Comparison of ENCODE assay signal across 30 cellular contexts in the genomic region with DNA sequence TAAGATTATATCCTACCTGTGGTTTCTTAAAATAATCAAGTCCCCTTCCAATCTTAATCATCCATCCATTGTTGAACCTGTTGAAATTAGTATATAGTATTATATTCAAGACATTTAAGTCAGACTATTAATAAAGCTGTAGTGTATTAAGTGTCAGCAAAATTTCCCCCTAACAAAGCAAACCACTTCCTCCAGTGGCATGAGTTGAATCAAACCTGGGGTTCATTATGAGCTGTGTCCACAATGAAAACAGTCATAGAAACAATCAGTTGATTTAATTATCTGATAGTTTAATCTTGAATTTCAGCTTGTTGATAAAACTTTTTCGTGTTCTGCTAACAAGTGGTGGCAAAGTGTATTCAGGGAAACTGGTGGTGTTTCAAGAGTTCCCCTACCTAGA. TPM values are rescaled to one million over a fixed set of nuclear protein-coding genes. Genes with fewer than 3 reads are reported as not detected.
DNase-seq lines count a peak whose midpoint lies in the region; ATAC-seq and TF ChIP-seq lines count a peak whose summit lies in the region.
"Had no signal": no experiment of that assay in that cellular context is flagged by ENCODE, and none has a peak within 500 bp of the region (broad histone marks: within the 10 kb centered on the region; RNA-seq: fewer than 3 reads in every experiment).

No MANE protein-coding gene starts in this region.

- H3K4me1 ChIP-seq in CD4-positive, CD25-positive, alpha-beta regulatory T cell (ENCODE audit: control insufficient read depth, insufficient read depth, low read length, poor library complexity, severe bottlenecking) = no peaks in the 10 kb centered on the region
- no peaks in the 10 kb centered on the region for H3K4me1 ChIP-seq in CD8-positive, alpha-beta T cell (ENCODE audit: insufficient read depth, low read length)
- H3K4me1 ChIP-seq in Karpas-422 (ENCODE audit: low read length) (peaks cover 5% of the 10 kb centered on the region; the same call in 1 of the 2 replicates), foreskin keratinocyte (no peaks in the 10 kb centered on the region)
- H3K4me1 ChIP-seq: Caco-2, Peyer's patch, prostate gland had no signal

- intact Hi-C loops in CD8-positive, alpha-beta T cell (cut with DNase I, micrococcal nuclease) = no loop called here

- H3K4me3 ChIP-seq in CD4-positive, CD25-positive, alpha-beta regulatory T cell (ENCODE audit: low read depth, low read length) = no peak overlapping the region
- H3K4me3 ChIP-seq in CD8-positive, alpha-beta T cell (ENCODE audit: low read depth, low read length) = no peak overlapping the region
- no peak overlapping the region for H3K4me3 ChIP-seq in Karpas-422 (ENCODE audit: low read length)
- H3K4me3 ChIP-seq: hepatocyte, Peyer's patch, prostate gland had no signal

- TF ChIP-seq CTCF in CD8-positive, alpha-beta T cell (IDR thresholded peaks at IDR 0.05) = no peak
- no peak for TF ChIP-seq CTCF in foreskin keratinocyte (conservative IDR thresholded peaks at IDR 0.05)

- H3K4me1 Mint-ChIP-seq in CD4-positive, CD25-positive, alpha-beta regulatory T cell = peaks cover 6 to 30% (median 19%) of the 10 kb centered on the region in 4 donors
- peaks cover 18% of the 10 kb centered on the region for H3K4me1 Mint-ChIP-seq in CD8-positive, alpha-beta T cell (ENCODE audit: low read depth)
- peaks cover 6% of the 10 kb centered on the region for H3K4me1 Mint-ChIP-seq in central memory CD8-positive, alpha-beta T cell
- H3K4me1 Mint-ChIP-seq: mesothelial cell of epicardium had no signal

- ATAC-seq in CD4-positive, CD25-positive, alpha-beta regulatory T cell (ENCODE audit: low read depth in 2 of 2) = no peak
- ATAC-seq in CD8-positive, alpha-beta T cell = no peak
- ATAC-seq in central memory CD8-positive, alpha-beta T cell (replicated peaks; ENCODE audit: extremely low read depth, poor library complexity, severe bottlenecking) = no peak
- ATAC-seq in foreskin keratinocyte = no peak
- ATAC-seq: activated CD4-positive, alpha-beta T cell treated with anti-CD3 and anti-CD28 coated beads for 36 hours; activated naive CD4-positive, alpha-beta T cell treated with anti-CD3 and anti-CD28 coated beads, Interleukin-2, amount 50 U/mL, for 72 hours; HCT116; natural killer cell; sciatic nerve had no signal

- H3K36me3 Mint-ChIP-seq in CD4-positive, CD25-positive, alpha-beta regulatory T cell = peaks cover 22% of the 10 kb centered on the region
- H3K36me3 Mint-ChIP-seq in CD8-positive, alpha-beta T cell = peaks cover 77% of the 10 kb centered on the region
- peaks cover 46% of the 10 kb centered on the region for H3K36me3 Mint-ChIP-seq in central memory CD8-positive, alpha-beta T cell (ENCODE audit: insufficient read depth)
- H3K36me3 Mint-ChIP-seq: natural killer cell had no signal

- H3K9me2 ChIP-seq in Karpas-422 (replicated peaks; ENCODE audit: insufficient read depth, low read length) = no peaks in the 10 kb centered on the region

- no peaks in the 10 kb centered on the region for H4K20me1 ChIP-seq in Karpas-422 (ENCODE audit: insufficient read depth, low read depth, low read length)

- peak in 1 of 3 donors; percentile 34 for DNase-seq in CD4-positive, CD25-positive, alpha-beta regulatory T cell
- DNase-seq in CD8-positive, alpha-beta T cell = no peak
- no peak for DNase-seq in Karpas-422
- DNase-seq in central memory CD8-positive, alpha-beta T cell (ENCODE audit: low spot score in 2 of 2) = no peak
- no peak for DNase-seq in foreskin keratinocyte
- DNase-seq in GM19238 (ENCODE audit: insufficient read length, low spot score) = no peak
- DNase-seq in substantia nigra (lab: John Stamatoyannopoulos, UW) = no peak
- DNase-seq in H4 (ENCODE audit: low spot score) = no peak
- DNase-seq: activated CD4-positive, alpha-beta T cell treated with anti-CD3 and anti-CD28 coated beads for 36 hours; aorta; Caco-2; kidney glomerular epithelial cell; MV-4-11; natural killer cell; NCI-H146; NCI-H774; nucleus accumbens; Peyer's patch; SHP77 treated with DMSO at 0.1 percent for 48 hours; stimulated activated CD4-positive, alpha-beta T cell treated with anti-CD3 and anti-CD28 coated beads, Interleukin-2, amount 100 ng/mL, for 48 hours; trophoblast cell had no signal

- peak overlapping the region; percentile 7 for H3K27ac ChIP-seq in CD4-positive, CD25-positive, alpha-beta regulatory T cell (ENCODE audit: insufficient read depth, low read length, poor library complexity, severe bottlenecking)
- no peak overlapping the region for H3K27ac ChIP-seq in CD8-positive, alpha-beta T cell (ENCODE audit: low read depth, low read length)
- 0 out of 2 replicates have a peak overlapping the region, but pooled peaks have one; percentile 13 for H3K27ac ChIP-seq in Karpas-422 (ENCODE audit: low read length)
- H3K27ac ChIP-seq in foreskin keratinocyte = no peak overlapping the region
- H3K27ac ChIP-seq in substantia nigra (ENCODE audit: low read depth, low read length, poor library complexity, severe bottlenecking) = no peak overlapping the region
- H3K27ac ChIP-seq: hepatocyte, Peyer's patch, prostate gland had no signal

- no peak overlapping the region for H3K9ac ChIP-seq in Karpas-422 (ENCODE audit: low read length)

- H3K79me2 ChIP-seq in Karpas-422 (ENCODE audit: low read length) = peaks cover 25% of the 10 kb centered on the region
- H3K79me2 ChIP-seq: hepatocyte had no signal

- POLR2A ChIA-PET in CD8-positive, alpha-beta T cell (lab: Charles Lee) = interaction anchor here (0.6 kb wide), 1 partner anchor 50 kb away, joined by 4 read pairs; no protein-coding TSS in a partner anchor

- CTCF ChIA-PET in CD8-positive, alpha-beta T cell (lab: Charles Lee) = interaction anchor here (1.9 kb wide), 1 partner anchor 12 kb away, joined by 5 read pairs; no protein-coding TSS in a partner anchor

- peak overlapping the region in 1 of 3 donors; percentile 23 for H3K27ac Mint-ChIP-seq in CD4-positive, CD25-positive, alpha-beta regulatory T cell
- peak overlapping the region; percentile 37 for H3K27ac Mint-ChIP-seq in CD8-positive, alpha-beta T cell
- H3K27ac Mint-ChIP-seq in central memory CD8-positive, alpha-beta T cell (ENCODE audit: low read depth) = peak overlapping the region; percentile 78
- H3K27ac Mint-ChIP-seq: activated CD4-positive, alpha-beta T cell treated with anti-CD3 and anti-CD28 coated beads for 36 hours; activated naive CD4-positive, alpha-beta T cell treated with anti-CD3 and anti-CD28 coated beads, Interleukin-2, amount 50 U/mL, for 72 hours; mesothelial cell of epicardium had no signal

- H3K9me3 Mint-ChIP-seq in CD4-positive, CD25-positive, alpha-beta regulatory T cell = no peaks in the 10 kb centered on the region
- H3K9me3 Mint-ChIP-seq in CD8-positive, alpha-beta T cell = no peaks in the 10 kb centered on the region
- no peaks in the 10 kb centered on the region for H3K9me3 Mint-ChIP-seq in central memory CD8-positive, alpha-beta T cell
- H3K9me3 Mint-ChIP-seq: activated naive CD4-positive, alpha-beta T cell treated with anti-CD3 and anti-CD28 coated beads, Interleukin-2, amount 50 U/mL, for 72 hours; mesothelial cell of epicardium; natural killer cell had no signal

- H3K36me3 ChIP-seq in CD4-positive, CD25-positive, alpha-beta regulatory T cell (ENCODE audit: control insufficient read depth, insufficient read depth, low read length) = peaks cover 75% of the 10 kb centered on the region
- H3K36me3 ChIP-seq in CD8-positive, alpha-beta T cell (ENCODE audit: insufficient read depth, low read length) = peaks cover 24% of the 10 kb centered on the region
- H3K36me3 ChIP-seq in Karpas-422 (ENCODE audit: insufficient read depth, low read length) = peaks cover 43% of the 10 kb centered on the region; the same call in 1 of the 2 replicates

- no peak overlapping the region for H3K4me3 Mint-ChIP-seq in CD4-positive, CD25-positive, alpha-beta regulatory T cell
- H3K4me3 Mint-ChIP-seq in CD8-positive, alpha-beta T cell = no peak overlapping the region
- H3K4me3 Mint-ChIP-seq in central memory CD8-positive, alpha-beta T cell = no peak overlapping the region
- H3K4me3 Mint-ChIP-seq: activated CD4-positive, alpha-beta T cell treated with anti-CD3 and anti-CD28 coated beads for 36 hours; mesothelial cell of epicardium; natural killer cell had no signal

- no peaks in the 10 kb centered on the region for H3K27me3 Mint-ChIP-seq in CD4-positive, CD25-positive, alpha-beta regulatory T cell
- H3K27me3 Mint-ChIP-seq in CD8-positive, alpha-beta T cell (ENCODE audit: low read depth) = no peaks in the 10 kb centered on the region
- H3K27me3 Mint-ChIP-seq in central memory CD8-positive, alpha-beta T cell = no peaks in the 10 kb centered on the region
- H3K27me3 Mint-ChIP-seq: activated CD4-positive, alpha-beta T cell treated with anti-CD3 and anti-CD28 coated beads for 36 hours had no signal

- H2AFZ ChIP-seq in Karpas-422 (ENCODE audit: low read length) = no peak overlapping the region
- H2AFZ ChIP-seq: hepatocyte had no signal

- no peaks in the 10 kb centered on the region for H3K9me3 ChIP-seq in CD4-positive, CD25-positive, alpha-beta regulatory T cell (ENCODE audit: control insufficient read depth in 2 of 2, low read length in 2 of 2)
- H3K9me3 ChIP-seq in CD8-positive, alpha-beta T cell (ENCODE audit: low read length) = no peaks in the 10 kb centered on the region
- no peaks in the 10 kb centered on the region for H3K9me3 ChIP-seq in Karpas-422 (ENCODE audit: low read length)
- H3K9me3 ChIP-seq: Caco-2, Peyer's patch, prostate gland had no signal

- H3K4me2 ChIP-seq in Karpas-422 (ENCODE audit: low read depth, low read length, poor library complexity, severe bottlenecking) = no peak overlapping the region
- H3K4me2 ChIP-seq: hepatocyte had no signal

- H3K27me3 ChIP-seq in CD4-positive, CD25-positive, alpha-beta regulatory T cell (ENCODE audit: control insufficient read depth, insufficient read depth, low read length) = no peaks in the 10 kb centered on the region
- H3K27me3 ChIP-seq in CD8-positive, alpha-beta T cell (ENCODE audit: insufficient read depth, low read length) = no peaks in the 10 kb centered on the region
- H3K27me3 ChIP-seq in Karpas-422 (ENCODE audit: low read length) (no peaks in the 10 kb centered on the region), foreskin keratinocyte (no peaks in the 10 kb centered on the region)
- H3K27me3 ChIP-seq: hepatocyte, Peyer's patch had no signal

RNA-seq across cellular contexts. Expression of a gene that starts 11.3 kb away (rescaled TPM):
- 32.1 TPM for total RNA-seq in CD4-positive, CD25-positive, alpha-beta regulatory T cell
- 10 to 100 TPM; 49.8 to 69.1 (median 52.8) TPM for polyA plus RNA-seq in CD4-positive, CD25-positive, alpha-beta regulatory T cell
- 10 to 100 TPM; 12.6 to 15.6 TPM for total RNA-seq in CD8-positive, alpha-beta T cell
- total RNA-seq in Karpas-422 (2014; rRNA removed; shearing (Covaris generic); ENCODE audit: low replicate concordance) = 28.4 and 55.6 TPM in 2 replicates
- total RNA-seq in foreskin keratinocyte = 33.3 and 34.6 TPM in 2 replicates
- 35.7 and 40.6 TPM in 2 replicates for polyA plus RNA-seq in foreskin keratinocyte
- 23.8 and 24.1 TPM in 2 replicates for total RNA-seq in H4 (2014; rRNA removed; shearing (Covaris generic))

RNA-seq across cellular contexts. Expression of a gene that starts 11.4 kb away (rescaled TPM):
- total RNA-seq in CD4-positive, CD25-positive, alpha-beta regulatory T cell = 13.9 TPM
- 10 to 100 TPM; 15.8 to 19.8 (median 17.2) TPM for polyA plus RNA-seq in CD4-positive, CD25-positive, alpha-beta regulatory T cell
- 10 to 100 TPM in 1 of 2 experiments, 1 to 10 TPM in 1; 9.4 to 11.4 TPM for total RNA-seq in CD8-positive, alpha-beta T cell
- 32.1 and 47.1 TPM in 2 replicates for total RNA-seq in Karpas-422 (2014; rRNA removed; shearing (Covaris generic); ENCODE audit: low replicate concordance)
- 37.0 and 38.2 TPM in 2 replicates for total RNA-seq in foreskin keratinocyte
- 25.3 and 30.2 TPM in 2 replicates for polyA plus RNA-seq in foreskin keratinocyte
- 49.4 and 49.6 TPM in 2 replicates for total RNA-seq in H4 (2014; rRNA removed; shearing (Covaris generic))

RNA-seq across cellular contexts. Expression of a gene that starts 14.8 kb away (rescaled TPM):
- 11.5 TPM for total RNA-seq in CD4-positive, CD25-positive, alpha-beta regulatory T cell
- polyA plus RNA-seq in CD4-positive, CD25-positive, alpha-beta regulatory T cell = 10 to 100 TPM; 17.2 to 27.4 (median 25.6) TPM
- 10 to 100 TPM in 1 of 2 experiments, 1 to 10 TPM in 1; 9.7 to 11.0 TPM for total RNA-seq in CD8-positive, alpha-beta T cell
- total RNA-seq in Karpas-422 (2014; rRNA removed; shearing (Covaris generic); ENCODE audit: low replicate concordance) = 22.0 and 42.0 TPM in 2 replicates
- 3.0 and 3.8 TPM in 2 replicates for total RNA-seq in foreskin keratinocyte
- polyA plus RNA-seq in foreskin keratinocyte = 2.2 and 2.4 TPM in 2 replicates
- 4.9 and 8.5 TPM in 2 replicates for total RNA-seq in H4 (2014; rRNA removed; shearing (Covaris generic))

RNA-seq across cellular contexts. Expression of a gene that starts 14.8 kb away (rescaled TPM):
- total RNA-seq in CD4-positive, CD25-positive, alpha-beta regulatory T cell = 7.7 TPM
- 10 to 100 TPM in 3 of 4 donors, 1 to 10 TPM in 1; 9.1 to 17.2 (median 14.6) TPM for polyA plus RNA-seq in CD4-positive, CD25-positive, alpha-beta regulatory T cell
- 10 to 100 TPM; 14.4 to 14.9 TPM for total RNA-seq in CD8-positive, alpha-beta T cell
- total RNA-seq in Karpas-422 (2014; rRNA removed; shearing (Covaris generic); ENCODE audit: low replicate concordance) = 9.9 and 12.7 TPM in 2 replicates
- total RNA-seq in foreskin keratinocyte = 3.0 and 4.1 TPM in 2 replicates
- 1.1 and 1.3 TPM in 2 replicates for polyA plus RNA-seq in foreskin keratinocyte
- 1.9 and 3.0 TPM in 2 replicates for total RNA-seq in H4 (2014; rRNA removed; shearing (Covaris generic))

RNA-seq across cellular contexts. Expression of a gene that starts 28.0 kb away (rescaled TPM):
- 2.0 TPM for total RNA-seq in CD4-positive, CD25-positive, alpha-beta regulatory T cell
- polyA plus RNA-seq in CD4-positive, CD25-positive, alpha-beta regulatory T cell = 1 to 10 TPM; 2.1 to 5.4 (median 3.2) TPM
- total RNA-seq in CD8-positive, alpha-beta T cell = 1 to 10 TPM; 1.3 to 1.8 TPM
- total RNA-seq in Karpas-422 (2014; rRNA removed; shearing (Covaris generic); ENCODE audit: low replicate concordance) = 1.4 and 2.0 TPM in 2 replicates
- total RNA-seq in foreskin keratinocyte = 0.44 and 0.60 TPM in 2 replicates
- polyA plus RNA-seq in foreskin keratinocyte = 0.36 and 0.50 TPM in 2 replicates
- total RNA-seq in H4 (2014; rRNA removed; shearing (Covaris generic)) = 0.37 and 3.8 TPM in 2 replicates
- total RNA-seq: fibroblast of lung, LHCN-M2, sciatic nerve had no signal
- polyA plus RNA-seq: BJ had no signal

Comparison
In these comparisons a context has a peak if more than half of its experiments do, and no peak if none do; other contexts are left out.
1. H3K27ac ChIP-seq: peak in CD4-positive, CD25-positive, alpha-beta regulatory T cell (single experiment) and Karpas-422 (single experiment); none in CD8-positive, alpha-beta T cell (single experiment), foreskin keratinocyte (single experiment) and substantia nigra (single experiment).